Comparison of ENCODE assay signal across 10 cellular contexts in genomic region chr3:134315286-134316106, GRCh38. TPM values are rescaled to one million over a fixed set of nuclear protein-coding genes. Genes with fewer than 3 reads are reported as not detected.
A peak's percentile ranks its signal among the peaks of the same experiment; 100 is the strongest.
DNase-seq lines count a peak whose midpoint lies in the region; ATAC-seq and TF ChIP-seq lines count a peak whose summit lies in the region.
"Had no signal": no experiment of that assay in that cellular context is flagged by ENCODE, and none has a peak within 500 bp of the region (broad histone marks: within the 10 kb centered on the region; RNA-seq: fewer than 3 reads in every experiment).

No MANE protein-coding gene starts in this region.

- POLR2A ChIA-PET in IMR-90 (lab: Charles Lee; ENCODE audit: unreplicated experiment), result interaction anchor here (1.0 to 1.5 kb wide), 5 partner anchors 23 to 170 kb away, joined by 3 to 4 read pairs (median 3); partner anchors contain the start of genes ANAPC13 and CEP63
- POLR2A ChIA-PET in activated CD8-positive, alpha-beta T cell treated with anti-CD3 and anti-CD28 coated beads for 36 hours (lab: Charles Lee), result no interaction called here
- POLR2A ChIA-PET in CD8-positive, alpha-beta memory T cell (lab: Charles Lee), result no interaction called here

- TF ChIP-seq RAD21 in IMR-90 (IDR thresholded peaks at IDR 0.05; ENCODE audit: low read length), result no peak

- H3K9me1 ChIP-seq in IMR-90 (ENCODE audit: insufficient read depth, low read length), result peaks cover 39% of the 10 kb centered on the region

- H3K4me3 ChIP-seq in IMR-90 (ENCODE audit: insufficient read depth, low read depth, low read length) (no peak overlapping the region), right lobe of liver (no peak overlapping the region)
- H3K4me3 ChIP-seq in CD8-positive, alpha-beta memory T cell (ENCODE audit: low read length), result no peak overlapping the region

- H4K8ac ChIP-seq in IMR-90 (ENCODE audit: low read depth in 2 of 2, low read length in 2 of 2), result peak overlapping the region; percentile 97 to 99

- no peak for TF ChIP-seq CTCF in IMR-90 (conservative IDR thresholded peaks at IDR 0.05; ENCODE audit: low read depth, low read length)
- TF ChIP-seq CTCF in right lobe of liver (IDR thresholded peaks at IDR 0.05), result no peak
- no peak for TF ChIP-seq CTCF in activated CD8-positive, alpha-beta T cell treated with anti-CD3 and anti-CD28 coated beads for 36 hours (IDR thresholded peaks at IDR 0.05)

- peak overlapping the region; percentile 99 for H2BK5ac ChIP-seq in IMR-90 (ENCODE audit: low read depth, low read length, poor library complexity, severe bottlenecking)

- H3K9ac ChIP-seq in IMR-90 (ENCODE audit: low read depth, low read length), result 0 out of 2 replicates have a peak overlapping the region, but pooled peaks have one; percentile 21

- H2AFZ ChIP-seq in IMR-90 (replicated peaks; ENCODE audit: low read length, poor library complexity), result peak overlapping the region; percentile 76

- H3K79me1 ChIP-seq in IMR-90 (ENCODE audit: low read depth in 1 of 2, low read length in 2 of 2), result peaks cover 14 to 45% of the 10 kb centered on the region in 2 experiments; a peak in 3 of 4 replicates

- peak overlapping the region; percentile 100 for H2AK5ac ChIP-seq in IMR-90 (ENCODE audit: low read depth, low read length)

- H3K4me1 Mint-ChIP-seq in activated CD8-positive, alpha-beta T cell treated with anti-CD3 and anti-CD28 coated beads for 36 hours (ENCODE audit: low read depth), result no peaks in the 10 kb centered on the region
- peaks cover 0 to 6% (median 2%) of the 10 kb centered on the region in 3 donors for H3K4me1 Mint-ChIP-seq in CD8-positive, alpha-beta memory T cell
- H3K4me1 Mint-ChIP-seq: activated naive CD4-positive, alpha-beta T cell treated with anti-CD3 and anti-CD28 coated beads, Interleukin-2, amount 10 ng/mL, durations not matched to agents 7 days and 5 days had no signal

- 82% methylated on average over 3 of the region's 14 CpGs; no CpG with 5 or more reads in 1 of the 2 experiments for WGBS in IMR-90 (ENCODE audit: extremely low coverage in 2 of 2, insufficient read length in 1 of 2), 2 experiments
- WGBS in right lobe of liver (ENCODE audit: insufficient coverage, low coverage, low lambda C conversion rate, missing lambda C conversion rate), result 57% methylated on average over 4 of the region's 14 CpGs

- H4K20me1 ChIP-seq in IMR-90 (ENCODE audit: insufficient read depth, low read length), result no peaks in the 10 kb centered on the region

- no peak overlapping the region for H3K4me3 Mint-ChIP-seq in activated CD8-positive, alpha-beta T cell treated with anti-CD3 and anti-CD28 coated beads for 36 hours
- H3K4me3 Mint-ChIP-seq in CD8-positive, alpha-beta memory T cell, result no peak overlapping the region
- H3K4me3 Mint-ChIP-seq: activated naive CD4-positive, alpha-beta T cell treated with anti-CD3 and anti-CD28 coated beads, Interleukin-2, amount 10 ng/mL, durations not matched to agents 7 days and 5 days had no signal

- no peaks in the 10 kb centered on the region for H3K36me3 Mint-ChIP-seq in activated CD8-positive, alpha-beta T cell treated with anti-CD3 and anti-CD28 coated beads for 36 hours (ENCODE audit: low read depth)
- H3K36me3 Mint-ChIP-seq in CD8-positive, alpha-beta memory T cell, result no peaks in the 10 kb centered on the region
- H3K36me3 Mint-ChIP-seq: activated naive CD4-positive, alpha-beta T cell treated with anti-CD3 and anti-CD28 coated beads, Interleukin-2, amount 10 ng/mL, durations not matched to agents 7 days and 5 days had no signal

- H3K9me3 ChIP-seq in IMR-90 (ENCODE audit: control insufficient read depth, insufficient read depth, low read length), result no peaks in the 10 kb centered on the region
- no peaks in the 10 kb centered on the region for H3K9me3 ChIP-seq in right lobe of liver
- no peaks in the 10 kb centered on the region for H3K9me3 ChIP-seq in CD8-positive, alpha-beta memory T cell (ENCODE audit: low read length)

- DNase-seq in IMR-90 (peak; percentile 82), dermis blood vessel endothelial cell (peak; percentile 89), right lobe of liver (peak in 1 of 3 donors; percentile 43), stromal cell of bone marrow (ENCODE audit: low read depth) (peak; percentile 93)
- DNase-seq in activated CD8-positive, alpha-beta T cell treated with anti-CD3 and anti-CD28 coated beads for 36 hours, result no peak
- DNase-seq in CD8-positive, alpha-beta memory T cell, result no peak
- no peak for DNase-seq in activated naive CD4-positive, alpha-beta T cell (lab: John Stamatoyannopoulos, UW)
- no peak for DNase-seq in stimulated activated naive CD8-positive, alpha-beta T cell treated with anti-CD3 and anti-CD28 coated beads, Interleukin-15, Interleukin-2, amounts not matched to agents 100 U/mL and 50 U/mL, for 24 hours
- DNase-seq: activated naive CD4-positive, alpha-beta T cell treated with anti-CD3 and anti-CD28 coated beads, Interleukin-2, amount 10 ng/mL, durations not matched to agents 7 days and 5 days; H7 had no signal

- H3K9me3 Mint-ChIP-seq in activated CD8-positive, alpha-beta T cell treated with anti-CD3 and anti-CD28 coated beads for 36 hours, result no peaks in the 10 kb centered on the region
- no peaks in the 10 kb centered on the region for H3K9me3 Mint-ChIP-seq in CD8-positive, alpha-beta memory T cell
- H3K9me3 Mint-ChIP-seq: activated naive CD4-positive, alpha-beta T cell treated with anti-CD3 and anti-CD28 coated beads, Interleukin-2, amount 10 ng/mL, durations not matched to agents 7 days and 5 days had no signal

- H3K27me3 ChIP-seq in IMR-90 (ENCODE audit: control insufficient read depth, insufficient read depth, low read length) (no peaks in the 10 kb centered on the region), right lobe of liver (no peaks in the 10 kb centered on the region)
- peaks cover 10% of the 10 kb centered on the region for H3K27me3 ChIP-seq in CD8-positive, alpha-beta memory T cell (ENCODE audit: insufficient read depth, low read length, poor library complexity, severe bottlenecking)

- peak overlapping the region; percentile 93 for H2AK9ac ChIP-seq in IMR-90 (replicated peaks; ENCODE audit: low read depth, low read length, poor library complexity)

- ATAC-seq in IMR-90 (ENCODE audit: low read depth) (peak; percentile 39), right lobe of liver (peak in 1 of 4 donors; percentile 8)
- no peak for ATAC-seq in activated CD8-positive, alpha-beta T cell treated with anti-CD3 and anti-CD28 coated beads for 36 hours
- no peak for ATAC-seq in stimulated activated naive CD8-positive, alpha-beta T cell treated with anti-CD3 and anti-CD28 coated beads, Interleukin-15, Interleukin-2, amounts not matched to agents 100 U/mL and 50 U/mL, for 24 hours

- peak overlapping the region; percentile 100 for H3K4ac ChIP-seq in IMR-90 (ENCODE audit: low read depth, low read length)

- TF ChIP-seq POLR2A in IMR-90 (IDR thresholded peaks at IDR 0.05; ENCODE audit: low read depth, low read length) (no peak), right lobe of liver (IDR thresholded peaks at IDR 0.05) (no peak)

- H4K5ac ChIP-seq in IMR-90 (ENCODE audit: low read depth, low read length), result peak overlapping the region; percentile 94; the same call in 1 of the 2 replicates

- peak overlapping the region; percentile 92 for H3K18ac ChIP-seq in IMR-90 (ENCODE audit: low read depth, low read length)

- no TSS peak for BruUV-seq in IMR-90 (replicated peaks; lab: Mats Ljungman, UMichigan)

- no peak overlapping the region for H3K4me2 ChIP-seq in IMR-90 (ENCODE audit: low read depth, low read length)

- peak overlapping the region; percentile 43; the same call in 1 of the 2 replicates for H3K56ac ChIP-seq in IMR-90 (ENCODE audit: extremely low read depth, insufficient read depth, low read length)

- H3K14ac ChIP-seq in IMR-90 (replicated peaks; ENCODE audit: low read depth, low read length), result peak overlapping the region; percentile 99; the same call in 1 of the 2 replicates

- no peaks in the 10 kb centered on the region for H3K36me3 ChIP-seq in IMR-90 (ENCODE audit: control insufficient read depth, insufficient read depth, low read length)
- no peaks in the 10 kb centered on the region for H3K36me3 ChIP-seq in right lobe of liver
- H3K36me3 ChIP-seq in CD8-positive, alpha-beta memory T cell (ENCODE audit: insufficient read depth, low read length), result no peaks in the 10 kb centered on the region

- H3K23ac ChIP-seq in IMR-90 (ENCODE audit: low read depth, low read length), result peak overlapping the region; percentile 99

- peak overlapping the region; percentile 99; the same call in 2 of the 3 replicates for H2BK15ac ChIP-seq in IMR-90 (ENCODE audit: low read depth, low read length)

- H3K27me3 Mint-ChIP-seq in activated CD8-positive, alpha-beta T cell treated with anti-CD3 and anti-CD28 coated beads for 36 hours, result peaks cover 25% of the 10 kb centered on the region
- H3K27me3 Mint-ChIP-seq in CD8-positive, alpha-beta memory T cell, result peaks cover 39 to 45% of the 10 kb centered on the region in 2 donors

- in situ Hi-C loops in IMR-90 (cut with MboI; ENCODE audit: low sequenced_read_pairs), result loop anchor here (5.0 kb wide), 1 partner anchor 37 kb away; no protein-coding TSS in a partner anchor

- peak overlapping the region; percentile 98 for H2BK120ac ChIP-seq in IMR-90 (ENCODE audit: low read depth, low read length)

- dilution Hi-C loops in IMR-90 (cut with HindIII; ENCODE audit: low sequenced_read_pairs, unreplicated experiment), result no loop called here

- CTCF ChIA-PET in IMR-90 (lab: Yijun Ruan, JAX), result no interaction called here
- CTCF ChIA-PET in activated CD8-positive, alpha-beta T cell treated with anti-CD3 and anti-CD28 coated beads for 36 hours (lab: Charles Lee), result interaction anchor here (1.5 kb wide), 1 partner anchor 158 kb away, joined by 4 read pairs; no protein-coding TSS in a partner anchor
- CTCF ChIA-PET in CD8-positive, alpha-beta memory T cell (lab: Charles Lee), result no interaction called here

- H4K91ac ChIP-seq in IMR-90 (ENCODE audit: insufficient read depth, low read depth, low read length), result peak overlapping the region; percentile 99

- peak overlapping the region; percentile 93 for H2BK20ac ChIP-seq in IMR-90 (ENCODE audit: low read depth, low read length)

- H3K4me1 ChIP-seq in IMR-90 (ENCODE audit: control insufficient read depth, insufficient read depth, low read length) (peaks cover 41% of the 10 kb centered on the region), right lobe of liver (peaks cover 0 to 43% (median 17%) of the 10 kb centered on the region in 4 donors)
- H3K4me1 ChIP-seq in CD8-positive, alpha-beta memory T cell (ENCODE audit: insufficient read depth, low read length), result no peaks in the 10 kb centered on the region

- peak overlapping the region; percentile 98 for H3K27ac ChIP-seq in IMR-90 (ENCODE audit: insufficient read depth, low read length)
- peak overlapping the region; percentile 3 to 92 (median 35) for H3K27ac ChIP-seq in right lobe of liver
- H3K27ac ChIP-seq in CD8-positive, alpha-beta memory T cell (ENCODE audit: low read depth, low read length), result no peak overlapping the region

- H3K27ac Mint-ChIP-seq in activated CD8-positive, alpha-beta T cell treated with anti-CD3 and anti-CD28 coated beads for 36 hours, result no peak overlapping the region
- H3K27ac Mint-ChIP-seq in CD8-positive, alpha-beta memory T cell, result no peak overlapping the region
- H3K27ac Mint-ChIP-seq: activated naive CD4-positive, alpha-beta T cell treated with anti-CD3 and anti-CD28 coated beads, Interleukin-2, amount 10 ng/mL, durations not matched to agents 7 days and 5 days had no signal

- intact Hi-C loops in IMR-90 (cut with micrococcal nuclease), result loop anchor here (1.0 kb wide), 1 partner anchor 11 kb away; no protein-coding TSS in a partner anchor
- intact Hi-C loops in right lobe of liver (cut with DNase I), result no loop called here
- intact Hi-C loops in activated CD8-positive, alpha-beta T cell treated with anti-CD3 and anti-CD28 coated beads for 36 hours (cut with micrococcal nuclease), result no loop called here

RNA-seq across cellular contexts. Expression of gene AMOTL2, which starts 58.8 kb away (rescaled TPM):
- 162 and 172 TPM in 2 replicates for total RNA-seq in IMR-90 (2012; rRNA removed)
- polyA plus RNA-seq in IMR-90 (2012; rRNA removed), result 176 and 230 TPM in 2 replicates
- 168 and 220 TPM in 2 replicates for polyA plus RNA-seq in IMR-90 (2012; cell fraction: cytosol; rRNA removed)
- 530 and 567 TPM in 2 replicates for polyA plus RNA-seq in IMR-90 (2012; cell fraction: nucleus; rRNA removed; ENCODE audit: low replicate concordance)
- total RNA-seq in dermis blood vessel endothelial cell, result 104 and 130 TPM in 2 replicates
- 10 to 100 TPM; 18.0 to 33.3 (median 21.8) TPM for total RNA-seq in right lobe of liver
- not detected for total RNA-seq in activated CD8-positive, alpha-beta T cell treated with anti-CD3 and anti-CD28 coated beads for 36 hours
- not detected for total RNA-seq in CD8-positive, alpha-beta memory T cell
- polyA plus RNA-seq in CD8-positive, alpha-beta memory T cell, result 0.10 TPM

Comparison
In these comparisons a context has a peak if more than half of its experiments do, and no peak if none do; other contexts are left out.
1. DNase-seq: peak in IMR-90 (single experiment), dermis blood vessel endothelial cell (single experiment) and stromal cell of bone marrow (single experiment); none in activated CD8-positive, alpha-beta T cell treated with anti-CD3 and anti-CD28 coated beads for 36 hours (single experiment), CD8-positive, alpha-beta memory T cell (0 of 5), activated naive CD4-positive, alpha-beta T cell (0 of 4) and stimulated activated naive CD8-positive, alpha-beta T cell treated with anti-CD3 and anti-CD28 coated beads, Interleukin-15, Interleukin-2, amounts not matched to agents 100 U/mL and 50 U/mL, for 24 hours (single experiment).
2. RNA of gene AMOTL2, which starts 58.8 kb away (total RNA-seq): 162 to 172 TPM in IMR-90, 104 to 130 TPM in dermis blood vessel endothelial cell and 18.0 to 33.3 TPM in right lobe of liver; not detected in CD8-positive, alpha-beta memory T cell and not detected in activated CD8-positive, alpha-beta T cell treated with anti-CD3 and anti-CD28 coated beads for 36 hours; every median in the first group is over 10 times any median in the second.